19 cellular contexts compared by ENCODE assay signal in the genomic region with DNA sequence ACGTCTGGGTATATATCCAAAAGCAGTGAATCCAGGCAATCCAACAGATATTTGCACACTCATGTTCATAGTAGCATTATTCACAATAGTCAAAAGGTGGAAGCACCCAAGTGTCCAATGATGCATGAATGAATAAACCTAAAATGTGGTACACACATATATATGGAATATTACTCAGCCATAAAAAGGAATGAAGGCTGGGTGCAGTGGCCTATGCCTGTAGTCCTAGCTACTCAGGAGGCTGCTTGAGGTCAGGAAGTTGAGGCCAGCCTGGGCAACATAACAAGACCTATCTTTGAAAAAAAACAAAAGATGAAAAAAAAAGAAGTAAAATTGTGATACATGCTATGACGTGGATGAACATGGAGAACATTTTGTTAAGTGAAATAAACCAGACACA. TPM values are rescaled to one million over a fixed set of nuclear protein-coding genes. Genes with fewer than 3 reads are reported as not detected.
DNase-seq lines count a peak whose midpoint lies in the region; ATAC-seq and TF ChIP-seq lines count a peak whose summit lies in the region.
"Had no signal": no experiment of that assay in that cellular context is flagged by ENCODE, and none has a peak within 500 bp of the region (broad histone marks: within the 10 kb centered on the region; RNA-seq: fewer than 3 reads in every experiment).

No MANE protein-coding gene starts in this region.

- H3K27me3 Mint-ChIP-seq in Calu3 (ENCODE audit: unreplicated experiment): no peaks in the 10 kb centered on the region
- H3K27me3 Mint-ChIP-seq in HFFc6 (ENCODE audit: insufficient read depth): no peaks in the 10 kb centered on the region; the same call in 1 of the 2 replicates
- H3K27me3 Mint-ChIP-seq in activated CD8-positive, alpha-beta memory T cell treated with anti-CD3 and anti-CD28 coated beads, Interleukin-2, amount 10 ng/mL, durations not matched to agents 7 days and 5 days: peaks cover 2% of the 10 kb centered on the region
- H3K27me3 Mint-ChIP-seq: B cell had no signal

- TF ChIP-seq POLR2A in esophagus muscularis mucosa (IDR thresholded peaks at IDR 0.05; ENCODE audit: low read depth): no peak

- ATAC-seq in Panc1: no peak
- ATAC-seq in stimulated activated effector memory CD8-positive, alpha-beta T cell treated with anti-CD3 and anti-CD28 coated beads, Interleukin-12 subunit alpha, Interleukin-12 subunit beta, amount 100 ng/mL, for 72 hours: no peak
- no peak for ATAC-seq in activated CD8-positive, alpha-beta memory T cell treated with anti-CD3 and anti-CD28 coated beads, Interleukin-2, amount 10 ng/mL, durations not matched to agents 7 days and 5 days
- ATAC-seq: CD8-positive, alpha-beta T cell; GM23338 had no signal

- no TSS peak for BruUV-seq in Calu3 (replicated peaks; lab: Mats Ljungman, UMichigan)
- BruUV-seq in Panc1 (replicated peaks; lab: Mats Ljungman, UMichigan): no TSS peak

- in situ Hi-C loops in Panc1 (cut with HindIII; ENCODE audit: low pct_unique_long_range_greater_than_20kb, low sequenced_read_pairs): no loop called here

- POLR2A ChIA-PET in Panc1 (lab: Charles Lee): no interaction called here

- 96% methylated on average over 2 of the region's 2 CpGs for WGBS in esophagus muscularis mucosa

- H3K27ac Mint-ChIP-seq in Calu3 (ENCODE audit: unreplicated experiment): peak overlapping the region; percentile 47
- H3K27ac Mint-ChIP-seq in HFFc6: peak overlapping the region; percentile 52
- H3K27ac Mint-ChIP-seq in stimulated activated effector memory CD8-positive, alpha-beta T cell treated with anti-CD3 and anti-CD28 coated beads, Interleukin-12 subunit alpha, Interleukin-12 subunit beta, amount 100 ng/mL, for 72 hours: no peak overlapping the region
- no peak overlapping the region for H3K27ac Mint-ChIP-seq in activated CD8-positive, alpha-beta memory T cell treated with anti-CD3 and anti-CD28 coated beads, Interleukin-2, amount 10 ng/mL, durations not matched to agents 7 days and 5 days
- H3K27ac Mint-ChIP-seq: B cell; CD4-positive, CD25-positive, alpha-beta regulatory T cell; CD8-positive, alpha-beta T cell had no signal

- TF ChIP-seq CTCF in Calu3 (IDR thresholded peaks at IDR 0.05; ENCODE audit: unreplicated experiment) (no peak), HFFc6 (IDR thresholded peaks at IDR 0.05) (no peak), Panc1 (IDR thresholded peaks at IDR 0.05) (no peak), esophagus muscularis mucosa (IDR thresholded peaks at IDR 0.05) (no peak)

- H3K36me3 ChIP-seq in Panc1 (ENCODE audit: control insufficient read depth, insufficient read depth, low read length) (no peaks in the 10 kb centered on the region), esophagus muscularis mucosa (no peaks in the 10 kb centered on the region)
- H3K36me3 ChIP-seq: BLaER1, HAP-1 had no signal

- H3K36me3 Mint-ChIP-seq in Calu3 (ENCODE audit: insufficient read depth, unreplicated experiment) (peaks cover 7% of the 10 kb centered on the region), HFFc6 (ENCODE audit: low read depth) (no peaks in the 10 kb centered on the region)
- no peaks in the 10 kb centered on the region for H3K36me3 Mint-ChIP-seq in stimulated activated effector memory CD8-positive, alpha-beta T cell treated with anti-CD3 and anti-CD28 coated beads, Interleukin-12 subunit alpha, Interleukin-12 subunit beta, amount 100 ng/mL, for 72 hours
- no peaks in the 10 kb centered on the region for H3K36me3 Mint-ChIP-seq in activated CD8-positive, alpha-beta memory T cell treated with anti-CD3 and anti-CD28 coated beads, Interleukin-2, amount 10 ng/mL, durations not matched to agents 7 days and 5 days
- H3K36me3 Mint-ChIP-seq: CD4-positive, CD25-positive, alpha-beta regulatory T cell; CD8-positive, alpha-beta T cell had no signal

- CTCF ChIA-PET in Calu3 (lab: Charles Lee) (no interaction called here), Panc1 (lab: Charles Lee) (no interaction called here)
- CTCF ChIA-PET in activated CD8-positive, alpha-beta memory T cell treated with anti-CD3 and anti-CD28 coated beads, Interleukin-2, amount 10 ng/mL, durations not matched to agents 7 days and 5 days (lab: Charles Lee): no interaction called here

- H3K27me3 ChIP-seq in Panc1 (ENCODE audit: control insufficient read depth, insufficient read depth, low read length): no peaks in the 10 kb centered on the region
- H3K27me3 ChIP-seq in esophagus muscularis mucosa: no peaks in the 10 kb centered on the region
- H3K27me3 ChIP-seq: BLaER1 had no signal

- no peak overlapping the region for H3K4me3 ChIP-seq in Panc1 (ENCODE audit: low read depth in 2 of 2, low read length in 2 of 2)
- H3K4me3 ChIP-seq in esophagus muscularis mucosa: no peak overlapping the region
- H3K4me3 ChIP-seq: BLaER1, GM23338, HAP-1 had no signal

- intact Hi-C loops in Calu3 (cut with micrococcal nuclease; ENCODE audit: unreplicated experiment): no loop called here
- intact Hi-C loops in Panc1 (cut with micrococcal nuclease; ENCODE audit: unreplicated experiment): no loop called here
- intact Hi-C loops in esophagus muscularis mucosa (cut with DNase I): no loop called here

- H3K4me1 Mint-ChIP-seq in Calu3 (ENCODE audit: low read depth, unreplicated experiment) (peaks cover 32% of the 10 kb centered on the region), HFFc6 (ENCODE audit: low read depth) (peaks cover 29% of the 10 kb centered on the region)
- peaks cover 10% of the 10 kb centered on the region for H3K4me1 Mint-ChIP-seq in stimulated activated effector memory CD8-positive, alpha-beta T cell treated with anti-CD3 and anti-CD28 coated beads, Interleukin-12 subunit alpha, Interleukin-12 subunit beta, amount 100 ng/mL, for 72 hours
- H3K4me1 Mint-ChIP-seq in activated CD8-positive, alpha-beta memory T cell treated with anti-CD3 and anti-CD28 coated beads, Interleukin-2, amount 10 ng/mL, durations not matched to agents 7 days and 5 days: peaks cover 3% of the 10 kb centered on the region
- H3K4me1 Mint-ChIP-seq: CD4-positive, CD25-positive, alpha-beta regulatory T cell had no signal

- peaks cover 18% of the 10 kb centered on the region for H3K4me1 ChIP-seq in Panc1 (ENCODE audit: control insufficient read depth, insufficient read depth, low read length)
- H3K4me1 ChIP-seq in esophagus muscularis mucosa: peaks cover 3 to 12% (median 10%) of the 10 kb centered on the region in 4 donors
- H3K4me1 ChIP-seq: BLaER1, HAP-1 had no signal

- H3K27ac ChIP-seq in Panc1 (ENCODE audit: low read length) (peak overlapping the region; percentile 90), esophagus muscularis mucosa (replicated peaks in 1 of 4) (no peak overlapping the region)
- H3K27ac ChIP-seq: BLaER1, C4-2B had no signal

- H3K9me3 ChIP-seq in Panc1 (ENCODE audit: control insufficient read depth, insufficient read depth, low read depth, low read length) (no peaks in the 10 kb centered on the region), esophagus muscularis mucosa (no peaks in the 10 kb centered on the region)
- H3K9me3 ChIP-seq: BLaER1, Caco-2, HAP-1 had no signal

- no peak for DNase-seq in Calu3
- no peak for DNase-seq in HFFc6
- no peak for DNase-seq in Panc1 (ENCODE audit: low read depth, low spot score)
- peak; percentile 17 for DNase-seq in esophagus muscularis mucosa (ENCODE audit: extremely low spot score)
- no peak for DNase-seq in stimulated activated effector memory CD8-positive, alpha-beta T cell treated with anti-CD3 and anti-CD28 coated beads, Interleukin-12 subunit alpha, Interleukin-12 subunit beta, amount 100 ng/mL, for 72 hours (ENCODE audit: low spot score in 2 of 2)
- no peak for DNase-seq in stimulated activated naive CD4-positive, alpha-beta T cell (lab: John Stamatoyannopoulos, UW)
- no peak for DNase-seq in activated CD8-positive, alpha-beta memory T cell treated with anti-CD3 and anti-CD28 coated beads, Interleukin-2, amount 10 ng/mL, durations not matched to agents 7 days and 5 days
- DNase-seq in DMS53 treated with DMSO at 0.1 percent for 48 hours (lab: John Stamatoyannopoulos, UW; ENCODE audit: unreplicated experiment): no peak
- DNase-seq: Caco-2; CD4-positive, CD25-positive, alpha-beta regulatory T cell; CD8-positive, alpha-beta T cell; DMS 273 treated with DMSO at 0.1 percent for 48 hours; DMS79 treated with DMSO at 0.1 percent for 48 hours; GF-D8 had no signal

- H3K9me3 Mint-ChIP-seq in Calu3 (ENCODE audit: low read depth, unreplicated experiment) (no peaks in the 10 kb centered on the region), HFFc6 (no peaks in the 10 kb centered on the region)
- H3K9me3 Mint-ChIP-seq in stimulated activated effector memory CD8-positive, alpha-beta T cell treated with anti-CD3 and anti-CD28 coated beads, Interleukin-12 subunit alpha, Interleukin-12 subunit beta, amount 100 ng/mL, for 72 hours: no peaks in the 10 kb centered on the region
- H3K9me3 Mint-ChIP-seq in activated CD8-positive, alpha-beta memory T cell treated with anti-CD3 and anti-CD28 coated beads, Interleukin-2, amount 10 ng/mL, durations not matched to agents 7 days and 5 days (ENCODE audit: low read depth): no peaks in the 10 kb centered on the region
- H3K9me3 Mint-ChIP-seq: CD8-positive, alpha-beta T cell; GM23338 had no signal

- H3K4me3 Mint-ChIP-seq in Calu3 (ENCODE audit: low read depth, unreplicated experiment) (no peak overlapping the region), HFFc6 (peak overlapping the region; percentile 26; the same call in 1 of the 2 replicates)
- H3K4me3 Mint-ChIP-seq in stimulated activated effector memory CD8-positive, alpha-beta T cell treated with anti-CD3 and anti-CD28 coated beads, Interleukin-12 subunit alpha, Interleukin-12 subunit beta, amount 100 ng/mL, for 72 hours: no peak overlapping the region
- H3K4me3 Mint-ChIP-seq in activated CD8-positive, alpha-beta memory T cell treated with anti-CD3 and anti-CD28 coated beads, Interleukin-2, amount 10 ng/mL, durations not matched to agents 7 days and 5 days: no peak overlapping the region
- H3K4me3 Mint-ChIP-seq: B cell; CD4-positive, CD25-positive, alpha-beta regulatory T cell; CD8-positive, alpha-beta T cell; GM23338 had no signal

- TF ChIP-seq EP300 in esophagus muscularis mucosa (IDR thresholded peaks at IDR 0.05): no peak

RNA-seq across cellular contexts. Expression of a gene that starts 10.4 kb away (rescaled TPM):
- total RNA-seq in Calu3 (2022) (20.6 and 20.8 TPM in 2 replicates), Panc1 (2021; ENCODE audit: unreplicated experiment) (82.0 TPM), esophagus muscularis mucosa (100 to 1,000 TPM in 1 of 4 donors, 10 to 100 TPM in 3; 55.6 to 107 (median 87.3) TPM)
- total RNA-seq in HFFc6 (2021; fragmentation: NEBNext Ultra II Directional; extraction: Animal tissue kit (Norgen Biotek cat#: 25700)): 10 to 100 TPM; 20.0 to 25.2 (median 22.7) TPM
- 36.1 TPM for polyA plus RNA-seq in Panc1 (2012; ENCODE audit: insufficient read length)
- total RNA-seq in activated CD8-positive, alpha-beta memory T cell treated with anti-CD3 and anti-CD28 coated beads, Interleukin-2, amount 10 ng/mL, durations not matched to agents 7 days and 5 days: 10 to 100 TPM; 32.0 to 38.9 TPM

Comparison
In these comparisons a context has a peak if more than half of its experiments do, and no peak if none do; other contexts are left out.
1. H3K27ac Mint-ChIP-seq: peak in Calu3 (single experiment) and HFFc6 (single experiment); none in stimulated activated effector memory CD8-positive, alpha-beta T cell treated with anti-CD3 and anti-CD28 coated beads, Interleukin-12 subunit alpha, Interleukin-12 subunit beta, amount 100 ng/mL, for 72 hours (single experiment) and activated CD8-positive, alpha-beta memory T cell treated with anti-CD3 and anti-CD28 coated beads, Interleukin-2, amount 10 ng/mL, durations not matched to agents 7 days and 5 days (single experiment).